Comparison of ENCODE assay signal across 7 cellular contexts in genomic region chr16:75591931-75592330, GRCh38. TPM values are rescaled to one million over a fixed set of nuclear protein-coding genes. Genes with fewer than 3 reads are reported as not detected.
A peak's percentile ranks its signal among the peaks of the same experiment; 100 is the strongest.
DNase-seq lines count a peak whose midpoint lies in the region; FAIRE-seq and TF ChIP-seq lines count a peak whose summit lies in the region.
"Not testable (repeated sequence)": the region's sequence is repeated elsewhere in the genome, so short reads cannot be mapped to it uniquely, and the experiment has no call there.

No MANE protein-coding gene starts in this region.

- peaks cover 18% of the 10 kb centered on the region; the same call in 1 of the 2 replicates for H3F3A ChIP-seq in GM23248 (ENCODE audit: insufficient read depth)

- peaks cover 10% of the 10 kb centered on the region for H3K36me3 Mint-ChIP-seq in astrocyte (ENCODE audit: low read depth, unreplicated experiment)
- H3K36me3 Mint-ChIP-seq in chondrocyte (ENCODE audit: low read depth); mesothelial cell of epicardium: not testable (repeated sequence)

- in situ Hi-C loops in GM23248 (cut with MboI) = not testable (repeated sequence)

- H3K27ac ChIP-seq in GM23248 (peak overlapping the region; percentile 83), astrocyte (ENCODE audit: low read depth, low read length) (peak overlapping the region; percentile 12), left ventricle myocardium inferior (replicated peaks) (peak overlapping the region; percentile 85), skeletal muscle tissue (ENCODE audit: low read depth, low read length) (peak overlapping the region; percentile 32)

- H3K4me3 Mint-ChIP-seq in astrocyte (ENCODE audit: unreplicated experiment); chondrocyte (ENCODE audit: unreplicated experiment); mesothelial cell of epicardium: not testable (repeated sequence)

- H3K27me3 ChIP-seq in GM23248 (replicated peaks; ENCODE audit: insufficient read depth); astrocyte (ENCODE audit: insufficient read depth, low read length); left ventricle myocardium inferior (ENCODE audit: low read depth); skeletal muscle tissue (ENCODE audit: control insufficient read depth in 3 of 3, insufficient read depth in 3 of 3, low read length in 3 of 3): not testable (repeated sequence)

- not testable (repeated sequence) for H3K27me3 Mint-ChIP-seq in astrocyte (ENCODE audit: low read depth, unreplicated experiment); chondrocyte (ENCODE audit: low read depth); mesothelial cell of epicardium (ENCODE audit: low read depth)

- not testable (repeated sequence) for H3K4me3 ChIP-seq in GM23248; astrocyte (ENCODE audit: insufficient read depth, low read depth, low read length); left ventricle myocardium inferior; skeletal muscle tissue (ENCODE audit: low read length in 3 of 3)

- not testable (repeated sequence) for H4K20me1 ChIP-seq in GM23248 (ENCODE audit: insufficient read depth); astrocyte (ENCODE audit: insufficient read depth, low read length)

- H3K27ac Mint-ChIP-seq in astrocyte (ENCODE audit: unreplicated experiment) = not testable (repeated sequence)
- peak overlapping the region; percentile 36 for H3K27ac Mint-ChIP-seq in chondrocyte (ENCODE audit: unreplicated experiment)
- H3K27ac Mint-ChIP-seq in mesothelial cell of epicardium = peak overlapping the region; percentile 50

- FAIRE-seq in astrocyte (lab: Jason Lieb, UNC) = not testable (repeated sequence)

- H3K9me3 Mint-ChIP-seq in astrocyte (ENCODE audit: unreplicated experiment); chondrocyte (ENCODE audit: low read depth); mesothelial cell of epicardium: not testable (repeated sequence)

- TF ChIP-seq CTCF in astrocyte (IDR thresholded peaks at IDR 0.05; ENCODE audit: insufficient read depth, low read depth, low read length); chondrocyte (IDR thresholded peaks at IDR 0.05); left ventricle myocardium inferior (IDR thresholded peaks at IDR 0.05; ENCODE audit: borderline replicate concordance); mesothelial cell of epicardium (IDR thresholded peaks at IDR 0.05; ENCODE audit: unreplicated experiment): not testable (repeated sequence)

- intact Hi-C loops in left ventricle myocardium inferior (cut with micrococcal nuclease) = not testable (repeated sequence)

- not testable (repeated sequence) for H3K36me3 ChIP-seq in GM23248 (ENCODE audit: low read depth); astrocyte (ENCODE audit: insufficient read depth, low read length); skeletal muscle tissue (ENCODE audit: control insufficient read depth in 3 of 3, insufficient read depth in 3 of 3, low read length in 3 of 3)
- H3K36me3 ChIP-seq in left ventricle myocardium inferior = peaks cover 11% of the 10 kb centered on the region

- H3K9me3 ChIP-seq in GM23248 (ENCODE audit: low read depth); astrocyte (ENCODE audit: insufficient read depth, low read depth, low read length); left ventricle myocardium inferior (replicated peaks); skeletal muscle tissue (ENCODE audit: control insufficient read depth in 3 of 3, low read length in 3 of 3): not testable (repeated sequence)

- WGBS in GM23248 (ENCODE audit: low coverage in 1 of 2, low lambda C conversion rate in 2 of 2, missing lambda C conversion rate in 2 of 2), 2 experiments = 25 to 42% methylated on average over 7 to 9 of the region's 9 CpGs

- H3K79me2 ChIP-seq in GM23248 (ENCODE audit: insufficient read depth); astrocyte (ENCODE audit: insufficient read depth, low read length): not testable (repeated sequence)

- DNase-seq in GM23248 = peak; percentile 60
- DNase-seq in astrocyte (ENCODE audit: low read depth) = peak; percentile 55
- DNase-seq in chondrocyte (ENCODE audit: low spot score); left ventricle myocardium inferior; mesothelial cell of epicardium (ENCODE audit: low spot score in 2 of 2, unreplicated experiment in 2 of 2): not testable (repeated sequence)
- DNase-seq in fibroblast of peridontal ligament (ENCODE audit: extremely low read depth) = peak; percentile 34

- peaks cover 26% of the 10 kb centered on the region for H3K4me1 Mint-ChIP-seq in astrocyte (ENCODE audit: low read depth, unreplicated experiment)
- peaks cover 12% of the 10 kb centered on the region for H3K4me1 Mint-ChIP-seq in chondrocyte (ENCODE audit: low read depth)
- peaks cover 16% of the 10 kb centered on the region for H3K4me1 Mint-ChIP-seq in mesothelial cell of epicardium

- H3K4me1 ChIP-seq in GM23248 (ENCODE audit: insufficient read depth) (peaks cover 30% of the 10 kb centered on the region), astrocyte (ENCODE audit: insufficient read depth, low read length) (peaks cover 29% of the 10 kb centered on the region), left ventricle myocardium inferior (peaks cover 68% of the 10 kb centered on the region), skeletal muscle tissue (ENCODE audit: control insufficient read depth in 3 of 3, insufficient read depth in 3 of 3, low read length in 3 of 3) (peaks cover 7 to 25% (median 14%) of the 10 kb centered on the region in 3 donors)

- H3K9ac ChIP-seq in GM23248 = peak overlapping the region; percentile 44; the same call in 1 of the 2 replicates
- H3K9ac ChIP-seq in astrocyte (ENCODE audit: low read length); skeletal muscle tissue (ENCODE audit: low read depth in 1 of 3, low read length in 3 of 3): not testable (repeated sequence)

- H2AFZ ChIP-seq in GM23248; astrocyte (ENCODE audit: low read depth, low read length): not testable (repeated sequence)

- not testable (repeated sequence) for H3K9me2 ChIP-seq in GM23248 (ENCODE audit: insufficient read depth)

- H3K4me2 ChIP-seq in GM23248 (ENCODE audit: unreplicated experiment) (peak overlapping the region; percentile 24), astrocyte (ENCODE audit: low read length) (peak overlapping the region; percentile 21)

RNA-seq across cellular contexts. Expression of gene GABARAPL2, which starts 25.8 kb away (rescaled TPM):
- total RNA-seq in GM23248 (2014; rRNA removed; shearing (Covaris generic)) = 52.7 and 57.5 TPM in 2 replicates
- 252 and 257 TPM in 2 replicates for polyA plus RNA-seq in GM23248 (2016; fragmentation: Nextera tagmentation; extraction: Ambion mirVana)
- total RNA-seq in astrocyte = 108 and 109 TPM in 2 replicates
- 58.6 to 99.0 TPM (median 64.5 TPM) in 3 replicates for total RNA-seq in chondrocyte
- total RNA-seq in left ventricle myocardium inferior = 280 TPM
- total RNA-seq in mesothelial cell of epicardium = 71.9 to 75.6 TPM (median 74.9 TPM) in 3 replicates
- 67.8 TPM for total RNA-seq in skeletal muscle tissue

RNA-seq across cellular contexts. Expression of gene ADAT1, which starts 31.1 kb away (rescaled TPM):
- total RNA-seq in GM23248 (2014; rRNA removed; shearing (Covaris generic)) = 31.3 and 40.1 TPM in 2 replicates
- polyA plus RNA-seq in GM23248 (2016; fragmentation: Nextera tagmentation; extraction: Ambion mirVana) = 18.9 and 25.8 TPM in 2 replicates
- total RNA-seq in astrocyte = 37.4 and 37.9 TPM in 2 replicates
- total RNA-seq in chondrocyte = 47.1 to 72.5 TPM (median 49.3 TPM) in 3 replicates
- total RNA-seq in left ventricle myocardium inferior = 28.4 TPM
- total RNA-seq in mesothelial cell of epicardium = 54.5 to 58.7 TPM (median 55.7 TPM) in 3 replicates
- 32.4 TPM for total RNA-seq in skeletal muscle tissue

RNA-seq across cellular contexts. Expression of gene TMEM231, which starts 35.9 kb away (rescaled TPM):
- total RNA-seq in GM23248 (2014; rRNA removed; shearing (Covaris generic)) = 14.2 and 20.3 TPM in 2 replicates
- 12.7 and 13.5 TPM in 2 replicates for polyA plus RNA-seq in GM23248 (2016; fragmentation: Nextera tagmentation; extraction: Ambion mirVana)
- total RNA-seq in astrocyte (10.5 and 10.7 TPM in 2 replicates), chondrocyte (7.1 to 12.4 TPM (median 7.4 TPM) in 3 replicates), left ventricle myocardium inferior (6.6 TPM), mesothelial cell of epicardium (9.2 to 13.0 TPM (median 10.8 TPM) in 3 replicates), skeletal muscle tissue (5.7 TPM)

RNA-seq across cellular contexts. Expression of gene KARS1, which starts 55.5 kb away (rescaled TPM):
- total RNA-seq in GM23248 (2014; rRNA removed; shearing (Covaris generic)) = 114 and 117 TPM in 2 replicates
- polyA plus RNA-seq in GM23248 (2016; fragmentation: Nextera tagmentation; extraction: Ambion mirVana) = 130 and 134 TPM in 2 replicates
- total RNA-seq in astrocyte = 150 and 155 TPM in 2 replicates
- total RNA-seq in chondrocyte = 93.2 to 98.1 TPM (median 93.3 TPM) in 3 replicates
- total RNA-seq in left ventricle myocardium inferior = 127 TPM
- 110 to 117 TPM (median 114 TPM) in 3 replicates for total RNA-seq in mesothelial cell of epicardium
- total RNA-seq in skeletal muscle tissue = 131 TPM

RNA-seq across cellular contexts. Expression of gene TERF2IP, which starts 55.6 kb away (rescaled TPM):
- total RNA-seq in GM23248 (2014; rRNA removed; shearing (Covaris generic)) = 44.8 and 60.7 TPM in 2 replicates
- 59.8 and 66.9 TPM in 2 replicates for polyA plus RNA-seq in GM23248 (2016; fragmentation: Nextera tagmentation; extraction: Ambion mirVana)
- 57.4 and 65.7 TPM in 2 replicates for total RNA-seq in astrocyte
- total RNA-seq in chondrocyte = 60.3 to 62.8 TPM (median 61.2 TPM) in 3 replicates
- total RNA-seq in left ventricle myocardium inferior = 60.1 TPM
- 47.3 to 51.0 TPM (median 49.1 TPM) in 3 replicates for total RNA-seq in mesothelial cell of epicardium
- 51.7 TPM for total RNA-seq in skeletal muscle tissue

Comparison
In these comparisons a context has a peak if more than half of its experiments do, and no peak if none do; other contexts are left out.
1. H3K27ac ChIP-seq: peak in every context shown above with its lines; median percentile 85 in left ventricle myocardium inferior; 83 in GM23248; 32 in skeletal muscle tissue; 12 in astrocyte.